21 cellular contexts compared by ENCODE assay signal in the genomic region with DNA sequence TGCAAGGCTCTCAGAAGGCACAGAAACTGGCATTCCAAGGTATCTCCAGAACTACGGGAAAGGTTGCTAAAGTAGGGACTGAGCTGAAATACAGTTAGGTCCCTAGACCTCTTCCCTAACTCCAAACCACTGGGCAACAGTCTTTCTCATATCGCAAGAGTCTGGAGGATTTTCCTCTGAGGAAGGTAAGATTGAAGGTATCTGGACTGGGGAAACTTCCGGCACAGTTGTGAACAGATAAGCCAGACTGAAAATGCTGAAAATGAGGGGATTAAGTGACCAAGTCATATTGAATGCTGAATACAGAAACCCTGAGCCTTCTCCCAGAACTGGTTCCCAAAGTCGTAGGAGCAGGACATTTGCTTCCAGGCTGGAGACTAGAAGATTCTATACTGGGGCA. TPM values are rescaled to one million over a fixed set of nuclear protein-coding genes. Genes with fewer than 3 reads are reported as not detected.
DNase-seq lines count a peak whose midpoint lies in the region; ATAC-seq, FAIRE-seq and TF ChIP-seq lines count a peak whose summit lies in the region.
"Had no signal": no experiment of that assay in that cellular context is flagged by ENCODE, and none has a peak within 500 bp of the region (broad histone marks: within the 10 kb centered on the region; RNA-seq: fewer than 3 reads in every experiment).

No MANE protein-coding gene starts in this region.

- H4K8ac ChIP-seq in H1 (ENCODE audit: extremely low read depth, insufficient read depth, low read length), result no peak overlapping the region

- POLR2A ChIA-PET in SK-N-SH (lab: Yijun Ruan, JAX) (interaction anchor here (0.9 kb wide), 1 partner anchor 23 kb away, joined by 3 read pairs; no protein-coding TSS in a partner anchor), H1 (lab: Charles Lee; ENCODE audit: partially characterized antibody) (no interaction called here), HEK293T (lab: Yijun Ruan, JAX) (interaction anchor here (1.0 kb wide), 1 partner anchor 20 kb away, joined by 3 read pairs; a partner anchor contains a TSS)

- TF ChIP-seq RAD21 in SK-N-SH (IDR thresholded peaks at IDR 0.05; ENCODE audit: low read length) (no peak), H1 (IDR thresholded peaks at IDR 0.05 in 1 of 2, conservative IDR thresholded peaks at IDR 0.05 in 1 of 2; ENCODE audit: low read depth in 2 of 2, low read length in 2 of 2) (no peak)

- no peak overlapping the region for H3K9ac ChIP-seq in SK-N-SH
- H3K9ac ChIP-seq in H1 (replicated peaks in 1 of 4; ENCODE audit: extremely low read depth in 1 of 4, low read depth in 3 of 4, low read length in 3 of 4), result no peak overlapping the region
- H3K9ac ChIP-seq: BLaER1, GM23248 had no signal

- peaks cover 8% of the 10 kb centered on the region; the same call in 1 of the 2 replicates for H3K23me2 ChIP-seq in H1 (ENCODE audit: low read depth, low read length)

- H3K27ac ChIP-seq in SK-N-SH (ENCODE audit: low read depth in 2 of 2, low read length in 1 of 2) (peak overlapping the region; percentile 24 to 100; a peak in 3 of 4 replicates), H1 (ENCODE audit: low read depth, low read length) (no peak overlapping the region)
- H3K27ac ChIP-seq: A549, BLaER1, C4-2B, GM23248 had no signal

- H3K79me2 ChIP-seq in SK-N-SH (ENCODE audit: insufficient read depth) (no peaks in the 10 kb centered on the region), H1 (ENCODE audit: control insufficient read depth in 1 of 2, insufficient read depth in 2 of 2, low read length in 2 of 2) (no peaks in the 10 kb centered on the region)

- H3K36me3 Mint-ChIP-seq in stimulated activated effector memory CD8-positive, alpha-beta T cell treated with anti-CD3 and anti-CD28 coated beads, Interleukin-12 subunit alpha, Interleukin-12 subunit beta, amount 100 ng/mL, for 72 hours, result no peaks in the 10 kb centered on the region
- H3K36me3 Mint-ChIP-seq: CD4-positive, CD25-positive, alpha-beta regulatory T cell; CD8-positive, alpha-beta T cell had no signal

- H3K4me1 ChIP-seq in BE2C (peaks cover 46% of the 10 kb centered on the region), SK-N-SH (ENCODE audit: control insufficient read depth in 1 of 2, insufficient read depth in 2 of 2, low read depth in 1 of 2, low read length in 1 of 2) (peaks cover 0 to 45% of the 10 kb centered on the region in 2 experiments; a peak in 2 of 4 replicates), H1 (replicated peaks in 1 of 4; ENCODE audit: control insufficient read depth in 3 of 4, insufficient read depth in 4 of 4, low read length in 3 of 4) (peaks cover 0 to 14% (median 7%) of the 10 kb centered on the region in 4 experiments; a peak in 5 of 7 replicates)
- H3K4me1 ChIP-seq: A549 had no signal

- H3K14ac ChIP-seq in H1 (ENCODE audit: insufficient read length), result no peak overlapping the region

- TF ChIP-seq CTCF in BE2C (IDR thresholded peaks at IDR 0.05; ENCODE audit: low read depth, low read length), result no peak
- TF ChIP-seq CTCF in SK-N-SH (IDR thresholded peaks at IDR 0.05), result no peak
- no peak for TF ChIP-seq CTCF in H1 (IDR thresholded peaks at IDR 0.05; ENCODE audit: control extremely low read depth in 1 of 3, insufficient read depth in 1 of 3, low read depth in 1 of 3, low read length in 3 of 3)

- WGBS in SK-N-SH (ENCODE audit: low lambda C conversion rate), result 39% methylated on average over 4 of the region's 4 CpGs
- WGBS in H1 (ENCODE audit: extremely low coverage in 1 of 2, insufficient coverage in 1 of 2, insufficient read length in 1 of 2, insufficient replicate concordance in 2 of 2, low coverage in 1 of 2, low lambda C conversion rate in 2 of 2, missing lambda C conversion rate in 1 of 2), 2 experiments, result 87% methylated on average over 4 of the region's 4 CpGs; no CpG with 5 or more reads in 1 of the 2 experiments

- H3K4me3 Mint-ChIP-seq in stimulated activated effector memory CD8-positive, alpha-beta T cell treated with anti-CD3 and anti-CD28 coated beads, Interleukin-12 subunit alpha, Interleukin-12 subunit beta, amount 100 ng/mL, for 72 hours, result no peak overlapping the region
- H3K4me3 Mint-ChIP-seq: CD8-positive, alpha-beta T cell; H9; HFFc6 had no signal

- no peak overlapping the region for H2BK120ac ChIP-seq in H1 (replicated peaks; ENCODE audit: low read depth, low read length)

- H4K20me1 ChIP-seq in SK-N-SH (ENCODE audit: insufficient read depth), result no peaks in the 10 kb centered on the region
- no peaks in the 10 kb centered on the region for H4K20me1 ChIP-seq in H1 (replicated peaks in 1 of 2; ENCODE audit: control insufficient read depth in 1 of 2, insufficient read depth in 2 of 2, low read length in 2 of 2)
- H4K20me1 ChIP-seq: BLaER1 had no signal

- ATAC-seq in stimulated activated effector memory CD8-positive, alpha-beta T cell treated with anti-CD3 and anti-CD28 coated beads, Interleukin-12 subunit alpha, Interleukin-12 subunit beta, amount 100 ng/mL, for 72 hours, result no peak
- ATAC-seq: A549; CD8-positive, alpha-beta T cell; HCT116 had no signal

- no peaks in the 10 kb centered on the region for H3K9me3 ChIP-seq in BE2C
- H3K9me3 ChIP-seq in SK-N-SH, result no peaks in the 10 kb centered on the region
- H3K9me3 ChIP-seq in H1 (ENCODE audit: insufficient read depth in 2 of 2, low read depth in 1 of 2, low read length in 1 of 2), result no peaks in the 10 kb centered on the region
- H3K9me3 ChIP-seq: A549, BLaER1, Caco-2 had no signal

- H3K4me2 ChIP-seq in SK-N-SH (no peak overlapping the region), H1 (ENCODE audit: insufficient read depth in 1 of 2, low read depth in 2 of 2, low read length in 2 of 2) (no peak overlapping the region)
- H3K4me2 ChIP-seq: A549, BLaER1 had no signal

- H2BK20ac ChIP-seq in H1 (ENCODE audit: low read length), result no peak overlapping the region

- no peak overlapping the region for H3K27ac Mint-ChIP-seq in stimulated activated effector memory CD8-positive, alpha-beta T cell treated with anti-CD3 and anti-CD28 coated beads, Interleukin-12 subunit alpha, Interleukin-12 subunit beta, amount 100 ng/mL, for 72 hours
- H3K27ac Mint-ChIP-seq: CD4-positive, CD25-positive, alpha-beta regulatory T cell; CD8-positive, alpha-beta T cell; H9; HFFc6 had no signal

- peaks cover 5% of the 10 kb centered on the region for H3F3A ChIP-seq in SK-N-SH (replicated peaks; ENCODE audit: insufficient read depth)

- no peak overlapping the region for H3K4ac ChIP-seq in H1 (replicated peaks; ENCODE audit: insufficient read length, low read depth, low read length)

- H2BK15ac ChIP-seq in H1 (ENCODE audit: low read length), result no peak overlapping the region

- no peak for DNase-seq in BE2C
- DNase-seq in SK-N-SH, result no peak
- no peak for DNase-seq in H1 (ENCODE audit: low read depth in 1 of 2, low spot score in 2 of 2)
- no peak for DNase-seq in HEK293T (ENCODE audit: extremely low spot score)
- no peak for DNase-seq in RKO (ENCODE audit: low spot score)
- no peak for DNase-seq in stimulated activated effector memory CD8-positive, alpha-beta T cell treated with anti-CD3 and anti-CD28 coated beads, Interleukin-12 subunit alpha, Interleukin-12 subunit beta, amount 100 ng/mL, for 72 hours (ENCODE audit: low spot score in 2 of 2)
- DNase-seq: 8988T; Caco-2; CD4-positive, CD25-positive, alpha-beta regulatory T cell; CD8-positive, alpha-beta T cell; DMS153; DND-41; GM23248; H9; HFFc6 had no signal

- H3K56ac ChIP-seq in H1 (replicated peaks; ENCODE audit: insufficient read length, low read depth, low read length), result no peak overlapping the region

- H3K4me3 ChIP-seq in BE2C (ENCODE audit: low read depth, low read length) (peak overlapping the region; percentile 28), SK-N-SH (ENCODE audit: low read depth in 2 of 2, low read length in 1 of 2) (no peak overlapping the region), H1 (ENCODE audit: extremely low read depth in 1 of 4, insufficient read depth in 2 of 4, low read depth in 3 of 4, low read length in 4 of 4) (no peak overlapping the region)
- H3K4me3 ChIP-seq: A549, BLaER1, GM23248 had no signal

- H3K36me3 ChIP-seq in BE2C (peaks cover 7% of the 10 kb centered on the region), SK-N-SH (replicated peaks in 1 of 2; ENCODE audit: control insufficient read depth in 1 of 2, insufficient read depth in 2 of 2, low read length in 1 of 2) (no peaks in the 10 kb centered on the region), H1 (ENCODE audit: control insufficient read depth in 2 of 4, insufficient read depth in 4 of 4, low read length in 3 of 4) (peaks cover 0 to 9% (median 0%) of the 10 kb centered on the region in 4 experiments; a peak in 1 of 8 replicates)
- H3K36me3 ChIP-seq: BLaER1 had no signal

- no peak for TF ChIP-seq POLR2A in H1 (IDR thresholded peaks at IDR 0.05; ENCODE audit: control extremely low read depth in 1 of 2, low read depth in 2 of 2, low read length in 2 of 2)

- no peaks in the 10 kb centered on the region for H3K79me1 ChIP-seq in H1 (ENCODE audit: low read depth, low read length)

- H2BK12ac ChIP-seq in H1 (ENCODE audit: low read depth, low read length), result no peak overlapping the region

- TF ChIP-seq EP300 in SK-N-SH (IDR thresholded peaks at IDR 0.05; ENCODE audit: borderline replicate concordance in 1 of 2, low read depth in 1 of 2, low read length in 1 of 2) (no peak), H1 (IDR thresholded peaks at IDR 0.05; ENCODE audit: borderline replicate concordance in 1 of 2, low read depth in 2 of 2, low read length in 2 of 2) (no peak)

- no peak overlapping the region for H3K18ac ChIP-seq in H1 (ENCODE audit: extremely low read depth, low read length)

- no peak for FAIRE-seq in H1 (lab: Jason Lieb, UNC)
- FAIRE-seq: A549, G401.6, GM12892 had no signal

- no peaks in the 10 kb centered on the region for H3K9me3 Mint-ChIP-seq in stimulated activated effector memory CD8-positive, alpha-beta T cell treated with anti-CD3 and anti-CD28 coated beads, Interleukin-12 subunit alpha, Interleukin-12 subunit beta, amount 100 ng/mL, for 72 hours
- H3K9me3 Mint-ChIP-seq: CD8-positive, alpha-beta T cell; HFFc6 had no signal

- no peak overlapping the region for H2AK5ac ChIP-seq in H1 (ENCODE audit: low read depth, low read length)

- no peak overlapping the region for H4K91ac ChIP-seq in H1 (replicated peaks; ENCODE audit: insufficient read length, low read length)

- H3K4me1 Mint-ChIP-seq in stimulated activated effector memory CD8-positive, alpha-beta T cell treated with anti-CD3 and anti-CD28 coated beads, Interleukin-12 subunit alpha, Interleukin-12 subunit beta, amount 100 ng/mL, for 72 hours, result peaks cover 23% of the 10 kb centered on the region

- no peak overlapping the region for H2BK5ac ChIP-seq in H1 (ENCODE audit: low read depth, low read length)

- H3K23ac ChIP-seq in H1 (ENCODE audit: insufficient read length), result no peak overlapping the region

- CTCF ChIA-PET in SK-N-SH (lab: Yijun Ruan, JAX), result interaction anchor here (0.8 to 20.2 kb wide), 5 partner anchors 17 to 61 kb away, joined by 3 to 493 read pairs (median 21); a partner anchor contains a TSS
- CTCF ChIA-PET in H1 (lab: Charles Lee; ENCODE audit: partially characterized antibody), result interaction anchor here (1.0 to 1.6 kb wide), 4 partner anchors 9 to 29 kb away, joined by 3 to 9 read pairs (median 5); no protein-coding TSS in a partner anchor
- CTCF ChIA-PET in HEK293T (lab: Yijun Ruan, JAX), result interaction anchor here (0.6 kb wide), 1 partner anchor 89 kb away, joined by 3 read pairs; no protein-coding TSS in a partner anchor

- no peaks in the 10 kb centered on the region for H3K27me3 ChIP-seq in BE2C
- H3K27me3 ChIP-seq in SK-N-SH (ENCODE audit: insufficient read depth), result peaks cover 46% of the 10 kb centered on the region
- H3K27me3 ChIP-seq in H1 (replicated peaks in 1 of 4; ENCODE audit: control insufficient read depth in 3 of 4, extremely low read depth in 1 of 4, insufficient read depth in 3 of 4, low read length in 3 of 4), result peaks cover 28 to 64% (median 53%) of the 10 kb centered on the region in 4 experiments

- H3K9me2 ChIP-seq in SK-N-SH, result no peaks in the 10 kb centered on the region

- H2AFZ ChIP-seq in SK-N-SH (ENCODE audit: low read depth), result no peak overlapping the region
- H2AFZ ChIP-seq in H1 (ENCODE audit: low read length), result no peak overlapping the region
- H2AFZ ChIP-seq: GM23248 had no signal

- no peak overlapping the region for H4K5ac ChIP-seq in H1 (ENCODE audit: insufficient read length, low read depth, low read length)

RNA-seq across cellular contexts. Expression of a gene that starts 2.7 kb away (rescaled TPM):
- polyA plus RNA-seq in BE2C (2012; ENCODE audit: insufficient read depth, insufficient read length, low read depth), result 252 TPM
- polyA plus RNA-seq in SK-N-SH (2012; rRNA removed), result 1.5 and 3.4 TPM in 2 replicates
- polyA plus RNA-seq in SK-N-SH (2012; cell fraction: cytosol; rRNA removed), result 1.8 and 5.2 TPM in 2 replicates
- 8.1 and 19.1 TPM in 2 replicates for polyA plus RNA-seq in SK-N-SH (2012; cell fraction: nucleus; rRNA removed)
- 0.34 and 0.69 TPM in 2 replicates for total RNA-seq in H1 (2021; fragmentation: NEBNext Ultra II Directional; extraction: Animal tissue kit (Norgen Biotek cat#: 25700))
- 1.0 and 2.4 TPM in 2 replicates for polyA plus RNA-seq in H1 (2011; rRNA removed)
- polyA plus RNA-seq in H1 (2011; cell fraction: cytosol; rRNA removed), result 0.85 TPM
- 2.1 TPM for polyA plus RNA-seq in H1 (2011; cell fraction: nucleus; rRNA removed)
- 0.40 to 1.2 TPM (median 0.82 TPM) in 4 replicates for polyA plus RNA-seq in H1 (2012, experiment 1 of 2)
- 0.54 TPM for polyA plus RNA-seq in H1 (2012, experiment 2 of 2)
- 1.1 TPM for polyA plus RNA-seq in H1 (2013, experiment 1 of 2)
- 1.2 TPM for polyA plus RNA-seq in H1 (2013, experiment 2 of 2)
- 0.47 TPM in 1 of 2 replicates, not detected in the other for polyA minus RNA-seq in H1 (2011; rRNA and poly(A)+ RNA removed)
- polyA minus RNA-seq in H1 (2011; cell fraction: cytosol; rRNA and poly(A)+ RNA removed), result 1.2 TPM
- polyA minus RNA-seq in H1 (2011; cell fraction: nucleus; rRNA and poly(A)+ RNA removed), result 2.0 TPM
- total RNA-seq: GM23248, HFFc6 had no signal
- polyA plus RNA-seq: GM23248 had no signal

RNA-seq across cellular contexts. Expression of a gene that starts 20.5 kb away (rescaled TPM):
- polyA plus RNA-seq in BE2C (2012; ENCODE audit: insufficient read depth, insufficient read length, low read depth), result 43.9 TPM
- polyA plus RNA-seq in SK-N-SH (2012; rRNA removed) (29.1 and 33.0 TPM in 2 replicates), H1 (2011; rRNA removed) (9.6 and 12.8 TPM in 2 replicates)
- 23.7 and 24.9 TPM in 2 replicates for polyA plus RNA-seq in SK-N-SH (2012; cell fraction: cytosol; rRNA removed)
- 72.3 and 94.0 TPM in 2 replicates for polyA plus RNA-seq in SK-N-SH (2012; cell fraction: nucleus; rRNA removed)
- total RNA-seq in H1 (2021; fragmentation: NEBNext Ultra II Directional; extraction: Animal tissue kit (Norgen Biotek cat#: 25700)), result 65.3 and 68.0 TPM in 2 replicates
- 22.5 TPM for polyA plus RNA-seq in H1 (2011; cell fraction: cytosol; rRNA removed)
- polyA plus RNA-seq in H1 (2011; cell fraction: nucleus; rRNA removed), result 29.4 TPM
- polyA plus RNA-seq in H1 (2012, experiment 1 of 2), result 42.6 to 66.7 TPM (median 46.6 TPM) in 4 replicates
- polyA plus RNA-seq in H1 (2012, experiment 2 of 2), result 5.3 TPM
- polyA plus RNA-seq in H1 (2013, experiment 1 of 2), result 33.8 TPM
- polyA plus RNA-seq in H1 (2013, experiment 2 of 2), result 32.7 TPM
- polyA minus RNA-seq in H1 (2011; rRNA and poly(A)+ RNA removed), result 15.3 and 17.3 TPM in 2 replicates
- polyA minus RNA-seq in H1 (2011; cell fraction: cytosol; rRNA and poly(A)+ RNA removed), result 27.2 TPM
- polyA minus RNA-seq in H1 (2011; cell fraction: nucleus; rRNA and poly(A)+ RNA removed), result 21.5 TPM

RNA-seq across cellular contexts. Expression of a gene that starts 45.6 kb away (rescaled TPM):
- polyA plus RNA-seq in BE2C (2012; ENCODE audit: insufficient read depth, insufficient read length, low read depth), result 265 TPM
- 80.4 and 82.0 TPM in 2 replicates for polyA plus RNA-seq in SK-N-SH (2012; rRNA removed)
- polyA plus RNA-seq in SK-N-SH (2012; cell fraction: cytosol; rRNA removed), result 32.4 and 59.8 TPM in 2 replicates
- 120 and 129 TPM in 2 replicates for polyA plus RNA-seq in SK-N-SH (2012; cell fraction: nucleus; rRNA removed)
- total RNA-seq in H1 (2021; fragmentation: NEBNext Ultra II Directional; extraction: Animal tissue kit (Norgen Biotek cat#: 25700)), result 44.0 and 45.8 TPM in 2 replicates
- 45.8 and 65.7 TPM in 2 replicates for polyA plus RNA-seq in H1 (2011; rRNA removed)
- polyA plus RNA-seq in H1 (2011; cell fraction: cytosol; rRNA removed), result 43.6 TPM
- 114 TPM for polyA plus RNA-seq in H1 (2011; cell fraction: nucleus; rRNA removed)
- 25.6 to 53.4 TPM (median 41.9 TPM) in 4 replicates for polyA plus RNA-seq in H1 (2012, experiment 1 of 2)
- 34.0 TPM for polyA plus RNA-seq in H1 (2012, experiment 2 of 2)
- polyA plus RNA-seq in H1 (2013, experiment 1 of 2), result 24.3 TPM
- polyA plus RNA-seq in H1 (2013, experiment 2 of 2), result 24.7 TPM
- polyA minus RNA-seq in H1 (2011; rRNA and poly(A)+ RNA removed), result 45.8 and 49.4 TPM in 2 replicates
- 24.7 TPM for polyA minus RNA-seq in H1 (2011; cell fraction: cytosol; rRNA and poly(A)+ RNA removed)
- polyA minus RNA-seq in H1 (2011; cell fraction: nucleus; rRNA and poly(A)+ RNA removed), result 44.8 TPM
